Comparison of ENCODE assay signal across 8 cellular contexts in the genomic region with DNA sequence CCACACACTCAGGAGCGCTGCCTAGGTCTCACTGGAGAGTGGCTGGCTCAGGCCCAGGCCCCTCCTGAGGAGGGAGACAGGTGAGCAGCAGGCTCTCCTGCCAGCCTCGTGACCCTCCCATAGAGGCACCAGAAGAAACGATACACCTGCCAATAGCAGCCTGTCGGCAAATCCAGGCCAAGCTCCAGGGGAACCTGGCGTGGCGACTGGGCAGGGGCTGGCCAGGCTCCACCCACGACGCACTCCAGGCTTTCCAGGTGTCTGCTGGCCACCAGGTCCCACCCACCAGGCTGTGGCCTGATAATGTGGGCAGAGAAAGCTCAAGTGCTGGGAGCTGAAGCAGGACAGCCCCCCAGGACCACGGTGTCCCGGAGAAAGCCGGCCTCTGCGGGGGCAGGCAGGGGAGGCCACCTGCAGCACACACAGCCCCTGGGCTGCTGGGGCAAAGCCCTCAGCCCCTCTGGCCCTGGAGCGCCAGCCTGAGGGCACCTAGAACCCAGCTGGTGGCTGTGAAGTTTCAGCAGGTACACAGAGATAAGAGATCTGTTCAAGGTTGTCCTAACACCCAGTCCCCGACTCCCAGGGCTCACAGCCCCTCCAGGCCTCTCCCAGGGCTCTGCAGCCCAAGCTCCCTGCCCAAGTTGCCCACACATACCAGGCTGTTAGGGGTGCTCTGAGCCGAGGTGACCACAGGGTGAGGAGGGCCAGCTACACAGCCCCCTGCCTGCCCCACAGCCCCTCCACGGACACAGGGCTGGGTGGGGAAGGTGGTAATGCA. TPM values are rescaled to one million over a fixed set of nuclear protein-coding genes. Genes with fewer than 3 reads are reported as not detected.
A peak's percentile ranks its signal among the peaks of the same experiment; 100 is the strongest.
DNase-seq lines count a peak whose midpoint lies in the region; ATAC-seq, FAIRE-seq and TF ChIP-seq lines count a peak whose summit lies in the region.

No MANE protein-coding gene starts in this region.

- FAIRE-seq in HTR-8/SVneo (lab: Jason Lieb, UNC) = no peak

- TF ChIP-seq CTCF in coronary artery (IDR thresholded peaks at IDR 0.05) = no peak

- peaks cover 13% of the 10 kb centered on the region for H3K4me1 Mint-ChIP-seq in central memory CD8-positive, alpha-beta T cell
- peaks cover 10 to 30% (median 26%) of the 10 kb centered on the region in 4 donors for H3K4me1 Mint-ChIP-seq in naive thymus-derived CD8-positive, alpha-beta T cell

- no peak overlapping the region for H3K4me3 ChIP-seq in H7 (ENCODE audit: insufficient read depth, low read depth, low read length)
- H3K4me3 ChIP-seq in coronary artery = no peak overlapping the region

- H3K27me3 Mint-ChIP-seq in central memory CD8-positive, alpha-beta T cell = no peaks in the 10 kb centered on the region
- H3K27me3 Mint-ChIP-seq in naive thymus-derived CD8-positive, alpha-beta T cell = no peaks in the 10 kb centered on the region

- POLR2A ChIA-PET in naive thymus-derived CD8-positive, alpha-beta T cell (lab: Charles Lee) = interaction anchor here (0.6 to 6.6 kb wide), 9 partner anchors 8 to 144 kb away, joined by 4 to 72 read pairs (median 6); a partner anchor contains a TSS

- no peak for ATAC-seq in central memory CD8-positive, alpha-beta T cell (replicated peaks; ENCODE audit: extremely low read depth, poor library complexity, severe bottlenecking)
- no peak for ATAC-seq in naive thymus-derived CD8-positive, alpha-beta T cell

- peaks cover 7% of the 10 kb centered on the region for H3K36me3 ChIP-seq in H7 (replicated peaks; ENCODE audit: control insufficient read depth, insufficient read depth, low read length)

- H3K9me3 Mint-ChIP-seq in central memory CD8-positive, alpha-beta T cell = no peaks in the 10 kb centered on the region
- no peaks in the 10 kb centered on the region for H3K9me3 Mint-ChIP-seq in naive thymus-derived CD8-positive, alpha-beta T cell

- peak; percentile 96 for DNase-seq in H7
- peak; percentile 94 for DNase-seq in NCI-H2029 treated with DMSO at 0.1 percent for 48 hours (lab: John Stamatoyannopoulos, UW)
- DNase-seq in central memory CD8-positive, alpha-beta T cell (ENCODE audit: low spot score in 2 of 2) = no peak
- no peak for DNase-seq in naive thymus-derived CD8-positive, alpha-beta T cell
- no peak for DNase-seq in SKM-1 (lab: John Stamatoyannopoulos, UW; ENCODE audit: unreplicated experiment)
- DNase-seq in coronary artery (ENCODE audit: low spot score) = no peak
- no peak for DNase-seq in SIG-M5 treated with dmso at 0.1 percent for 504 hours (lab: John Stamatoyannopoulos, UW; ENCODE audit: unreplicated experiment)
- DNase-seq in HTR-8/SVneo (ENCODE audit: insufficient read length, low spot score) = no peak

- H3K4me3 Mint-ChIP-seq in central memory CD8-positive, alpha-beta T cell = peak overlapping the region; percentile 77
- peak overlapping the region in 9 of 10 donors; percentile 83 to 94 (median 87) for H3K4me3 Mint-ChIP-seq in naive thymus-derived CD8-positive, alpha-beta T cell

- H3K27me3 ChIP-seq in H7 (ENCODE audit: control insufficient read depth, insufficient read depth, low read length) = no peaks in the 10 kb centered on the region

- peaks cover 6% of the 10 kb centered on the region for H3K36me3 Mint-ChIP-seq in central memory CD8-positive, alpha-beta T cell (ENCODE audit: insufficient read depth)
- peaks cover 0 to 12% (median 0%) of the 10 kb centered on the region in 3 donors for H3K36me3 Mint-ChIP-seq in naive thymus-derived CD8-positive, alpha-beta T cell

- peak overlapping the region; percentile 38 for H3K27ac Mint-ChIP-seq in central memory CD8-positive, alpha-beta T cell (ENCODE audit: low read depth)
- H3K27ac Mint-ChIP-seq in naive thymus-derived CD8-positive, alpha-beta T cell = peak overlapping the region in 9 of 10 donors; percentile 35 to 98 (median 94)

- H3K27ac ChIP-seq in coronary artery = no peak overlapping the region

RNA-seq across cellular contexts. Expression of a gene that starts 2.4 kb away (rescaled TPM):
- total RNA-seq in H7 (2014; rRNA removed; shearing (Covaris generic)) = 107 and 112 TPM in 2 replicates
- total RNA-seq in naive thymus-derived CD8-positive, alpha-beta T cell = 10 to 100 TPM; 80.1 to 80.4 TPM
- polyA plus RNA-seq in naive thymus-derived CD8-positive, alpha-beta T cell = 10 to 100 TPM; 19.5 to 38.1 (median 22.0) TPM

RNA-seq across cellular contexts. Expression of a gene that starts 9.0 kb away (rescaled TPM):
- 225 and 242 TPM in 2 replicates for total RNA-seq in H7 (2014; rRNA removed; shearing (Covaris generic))
- total RNA-seq in naive thymus-derived CD8-positive, alpha-beta T cell = 10 to 100 TPM; 32.4 to 33.3 TPM
- 10 to 100 TPM; 57.4 to 66.6 (median 64.7) TPM for polyA plus RNA-seq in naive thymus-derived CD8-positive, alpha-beta T cell

RNA-seq across cellular contexts. Expression of a gene that starts 17.6 kb away (rescaled TPM):
- 400 and 507 TPM in 2 replicates for total RNA-seq in H7 (2014; rRNA removed; shearing (Covaris generic))
- 10 to 100 TPM; 29.7 to 33.2 TPM for total RNA-seq in naive thymus-derived CD8-positive, alpha-beta T cell
- polyA plus RNA-seq in naive thymus-derived CD8-positive, alpha-beta T cell = 10 to 100 TPM; 38.9 to 61.9 (median 60.7) TPM

RNA-seq across cellular contexts. Expression of a gene that starts 22.3 kb away (rescaled TPM):
- total RNA-seq in H7 (2014; rRNA removed; shearing (Covaris generic)) = 20.1 and 21.4 TPM in 2 replicates
- 10 to 100 TPM in 1 of 2 experiments, 1 to 10 TPM in 1; 8.5 to 10.8 TPM for total RNA-seq in naive thymus-derived CD8-positive, alpha-beta T cell
- 10 to 100 TPM in 1 of 3 donors, 1 to 10 TPM in 2; 7.4 to 12.2 (median 8.5) TPM for polyA plus RNA-seq in naive thymus-derived CD8-positive, alpha-beta T cell

RNA-seq across cellular contexts. Expression of a gene that starts 26.8 kb away (rescaled TPM):
- total RNA-seq in H7 (2014; rRNA removed; shearing (Covaris generic)) = 52.4 and 57.8 TPM in 2 replicates
- total RNA-seq in naive thymus-derived CD8-positive, alpha-beta T cell = 10 to 100 TPM; 40.7 to 44.0 TPM
- 1 to 10 TPM; 1.6 to 4.1 (median 2.2) TPM for polyA plus RNA-seq in naive thymus-derived CD8-positive, alpha-beta T cell

Comparison
In these comparisons a context has a peak if more than half of its experiments do, and no peak if none do; other contexts are left out.
1. DNase-seq: peak in H7 (single experiment) and NCI-H2029 treated with DMSO at 0.1 percent for 48 hours (single experiment); none in central memory CD8-positive, alpha-beta T cell (0 of 2), naive thymus-derived CD8-positive, alpha-beta T cell (0 of 10), SKM-1 (single experiment), coronary artery (single experiment), SIG-M5 treated with dmso at 0.1 percent for 504 hours (single experiment) and HTR-8/SVneo (single experiment).
2. RNA of a gene that starts 17.6 kb away (total RNA-seq): 400 to 507 TPM in H7; 29.7 to 33.2 TPM in naive thymus-derived CD8-positive, alpha-beta T cell; every median in the first group is over 10 times any median in the second.